ENCODE assay signal across 8 cellular contexts in the genomic region with DNA sequence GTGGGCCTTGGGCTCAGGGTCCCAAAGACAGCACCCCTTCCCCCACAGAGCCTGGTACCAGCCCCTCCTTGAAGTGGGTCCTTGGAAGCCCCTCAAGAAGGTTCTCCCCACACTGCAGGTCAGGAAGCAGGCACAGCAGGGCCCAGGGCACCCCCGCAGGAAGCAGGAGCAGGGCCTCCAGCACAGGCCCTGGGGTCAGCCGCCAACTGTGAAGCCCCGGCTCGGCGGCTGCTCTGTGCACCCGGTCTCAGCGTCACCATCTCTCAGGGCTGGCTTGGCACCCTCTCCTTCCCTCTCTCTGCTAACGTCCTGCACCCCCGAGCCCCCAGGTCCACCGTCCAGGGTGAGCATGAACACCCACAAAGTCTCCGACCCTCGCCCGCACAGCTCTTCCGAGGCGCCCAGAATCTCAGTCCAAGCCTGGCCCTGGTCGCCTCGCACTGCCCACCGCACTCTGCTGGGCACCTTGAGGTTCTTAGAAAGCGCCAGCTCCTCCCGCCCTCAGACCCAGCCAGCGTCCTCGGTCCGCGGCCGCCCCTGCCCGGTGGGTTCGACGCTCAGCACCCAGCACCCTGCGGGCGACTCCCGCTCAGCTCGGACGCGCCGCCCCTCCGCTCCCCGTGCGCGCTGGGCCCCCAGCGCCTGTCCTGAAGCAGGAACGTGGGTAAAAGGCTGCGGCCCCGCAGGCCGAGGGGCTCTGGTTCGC. TPM values are rescaled to one million over a fixed set of nuclear protein-coding genes. Genes with fewer than 3 reads are reported as not detected.
DNase-seq lines count a peak whose midpoint lies in the region; ATAC-seq, FAIRE-seq and TF ChIP-seq lines count a peak whose summit lies in the region.

No MANE protein-coding gene starts in this region.

- peaks cover 12% of the 10 kb centered on the region for H3K27me3 Mint-ChIP-seq in endothelial cell (ENCODE audit: unreplicated experiment)
- peaks cover 59% of the 10 kb centered on the region for H3K27me3 Mint-ChIP-seq in nephron progenitor cell (ENCODE audit: low read depth, poor library complexity)

- no peak for DNase-seq in AG10803 (ENCODE audit: low read depth)
- peak; percentile 61 for DNase-seq in NB4 (ENCODE audit: low read depth)
- no peak for DNase-seq in endothelial cell (ENCODE audit: low spot score)
- DNase-seq in nephron progenitor cell = no peak
- DNase-seq in SIG-M5 treated with dmso at 0.1 percent for 504 hours (lab: John Stamatoyannopoulos, UW; ENCODE audit: unreplicated experiment) = no peak
- no peak for DNase-seq in frontal cortex (ENCODE audit: low spot score in 2 of 2)

- peak; percentile 30 for TF ChIP-seq POLR2A in NB4 (IDR thresholded peaks at IDR 0.05; ENCODE audit: extremely low read depth, insufficient read length)

- no peaks in the 10 kb centered on the region for H3K9me3 Mint-ChIP-seq in endothelial cell (ENCODE audit: unreplicated experiment)
- no peaks in the 10 kb centered on the region for H3K9me3 Mint-ChIP-seq in nephron progenitor cell

- TF ChIP-seq CTCF in AG10803 (conservative IDR thresholded peaks at IDR 0.05; ENCODE audit: low read length) (no peak), NB4 (IDR thresholded peaks at IDR 0.05; ENCODE audit: low read depth, low read length) (no peak), endothelial cell (IDR thresholded peaks at IDR 0.05; ENCODE audit: unreplicated experiment) (no peak), nephron progenitor cell (IDR thresholded peaks at IDR 0.05) (no peak)

- H3K27ac Mint-ChIP-seq in endothelial cell (ENCODE audit: unreplicated experiment) = no peak overlapping the region
- H3K27ac Mint-ChIP-seq in nephron progenitor cell = no peak overlapping the region

- H3K36me3 Mint-ChIP-seq in endothelial cell (ENCODE audit: low read depth, unreplicated experiment) (no peaks in the 10 kb centered on the region), nephron progenitor cell (ENCODE audit: low read depth) (no peaks in the 10 kb centered on the region)

- H3K4me1 Mint-ChIP-seq in endothelial cell (ENCODE audit: unreplicated experiment) (peaks cover 14% of the 10 kb centered on the region), nephron progenitor cell (peaks cover 20% of the 10 kb centered on the region)

- no peak for FAIRE-seq in frontal cortex (lab: Jason Lieb, UNC)

- peak overlapping the region; percentile 67 for H3K4me3 Mint-ChIP-seq in endothelial cell (ENCODE audit: unreplicated experiment)
- peak overlapping the region; percentile 72 for H3K4me3 Mint-ChIP-seq in nephron progenitor cell

- H3K4me3 ChIP-seq in AG10803 (ENCODE audit: low read length) (peak overlapping the region; percentile 54), NB4 (ENCODE audit: low read depth, low read length) (peak overlapping the region; percentile 17)

- no peak for ATAC-seq in HG03571 (IDR thresholded peaks at IDR 0.05; ENCODE audit: unreplicated experiment)
- ATAC-seq in HG02763 (IDR thresholded peaks at IDR 0.05; ENCODE audit: unreplicated experiment) = no peak

RNA-seq across cellular contexts. Expression of a gene that starts 1.4 kb away (rescaled TPM):
- total RNA-seq in endothelial cell (ENCODE audit: unreplicated experiment) = 18.7 TPM
- total RNA-seq in frontal cortex = 7.3 TPM

RNA-seq across cellular contexts. Expression of a gene that starts 22.2 kb away (rescaled TPM):
- 0.49 TPM for total RNA-seq in endothelial cell (ENCODE audit: unreplicated experiment)
- not detected for total RNA-seq in frontal cortex

RNA-seq across cellular contexts. Expression of a gene that starts 25.6 kb away (rescaled TPM):
- total RNA-seq in endothelial cell (ENCODE audit: unreplicated experiment) (0.41 TPM), frontal cortex (not detected)

RNA-seq across cellular contexts. Expression of a gene that starts 33.9 kb away (rescaled TPM):
- total RNA-seq in endothelial cell (ENCODE audit: unreplicated experiment) (46.4 TPM), frontal cortex (21.6 TPM)

RNA-seq across cellular contexts. Expression of a gene that starts 46.9 kb away (rescaled TPM):
- total RNA-seq in endothelial cell (ENCODE audit: unreplicated experiment) (14.9 TPM), frontal cortex (88.9 TPM)
